Comparison of ENCODE assay signal across 16 cellular contexts in genomic region chr7:47814905-47815613, GRCh38.
"Had no signal": no experiment of that assay in that cellular context is flagged by ENCODE, and none has a peak within 500 bp of the region (broad histone marks: within the 10 kb centered on the region; RNA-seq: fewer than 3 reads in every experiment).

No MANE protein-coding gene starts in this region.

- DNase-seq: activated naive CD4-positive, alpha-beta T cell treated with Interleukin-2 at 50 U/mL for 16 hours; activated naive CD8-positive, alpha-beta T cell treated with anti-CD3 and anti-CD28 coated beads, Interleukin-2, amount 50 U/mL, for 24 hours; activated T-cell treated with anti-CD3 and anti-CD28 coated beads for 4 hours; aorta; immature natural killer cell; left cardiac atrium; lower lobe of right lung; midbrain; sigmoid colon; stimulated activated CD4-positive, alpha-beta T cell treated with anti-CD3 and anti-CD28 coated beads, Interleukin-1b, Interleukin-23, amount 100 ng/mL, for 48 hours; stomach; T-helper 9 cell; testis; upper lobe of left lung had no signal

- H3K27me3 ChIP-seq: sigmoid colon, stomach, testis, upper lobe of left lung had no signal

- H3K27ac ChIP-seq: lower lobe of right lung, parathyroid adenoma, sigmoid colon, stomach, testis, upper lobe of left lung had no signal

- H3K4me1 ChIP-seq: parathyroid adenoma, testis had no signal

- ATAC-seq: activated CD4-positive, CD25-positive, alpha-beta regulatory T cell treated with anti-CD3 and anti-CD28 coated beads, Interleukin-2, amount 50 U/mL, for 24 hours; activated naive CD8-positive, alpha-beta T cell treated with anti-CD3 and anti-CD28 coated beads, Interleukin-2, amount 50 U/mL, for 24 hours; left cardiac atrium; lower lobe of right lung had no signal
